In the genomic region with DNA sequence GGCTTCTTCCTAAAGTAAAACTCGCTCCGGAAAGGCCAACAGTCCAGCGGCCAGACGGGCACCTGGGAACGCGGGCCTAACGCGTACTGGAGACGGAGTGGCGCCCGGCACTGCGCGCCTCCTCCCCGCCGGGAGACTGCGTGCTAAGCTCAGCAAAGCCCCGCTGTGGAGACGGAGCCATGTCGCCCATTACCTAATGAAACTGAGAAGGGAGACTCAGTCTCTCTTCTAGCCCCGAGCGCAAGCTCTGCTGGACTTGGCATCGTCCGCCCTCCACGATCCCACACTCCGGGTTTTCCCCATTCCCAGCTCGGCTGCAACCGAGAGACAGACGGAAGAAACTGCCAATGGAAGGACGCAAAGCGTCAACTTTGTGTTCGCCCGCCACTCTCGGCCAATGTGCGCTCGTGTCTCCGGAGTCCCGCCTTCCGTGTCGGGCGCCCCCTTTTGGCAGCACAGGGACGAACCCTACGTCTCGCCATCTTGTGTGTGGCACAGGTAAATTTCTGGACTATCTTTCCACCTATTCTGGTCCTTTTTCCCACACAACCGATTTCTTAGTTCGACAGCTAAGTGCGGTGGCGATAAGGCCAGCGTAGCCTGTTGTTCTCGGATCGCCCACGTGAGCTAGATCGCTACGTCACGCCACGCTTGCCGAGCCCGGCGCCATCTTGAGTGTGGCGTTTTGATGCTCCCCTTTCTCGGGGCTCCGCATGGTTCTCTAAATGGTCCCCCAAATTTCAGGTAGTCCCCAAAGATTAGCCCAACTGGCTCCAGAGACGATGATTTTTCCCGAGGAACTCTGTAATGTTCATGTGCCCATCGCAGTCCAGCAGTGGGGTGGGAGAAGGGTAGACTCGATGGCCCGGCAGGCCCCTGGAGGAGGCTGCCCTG, we compare ENCODE assay signal across 8 cellular contexts. TPM values are rescaled to one million over a fixed set of nuclear protein-coding genes. Genes with fewer than 3 reads are reported as not detected.
DNase-seq lines count a peak whose midpoint lies in the region; ATAC-seq, FAIRE-seq and TF ChIP-seq lines count a peak whose summit lies in the region.

No MANE protein-coding gene starts in this region.

- FAIRE-seq in GM19239 (lab: Jason Lieb, UNC), result peak; percentile 98

- H3K4me1 ChIP-seq in BLaER1 treated with 17β-estradiol and CSF1 and Interleukin-3, amounts not matched to agents 10 nM and 100 nM, result peaks cover 24 to 40% (median 31%) of the 10 kb centered on the region in 10 experiments

- ATAC-seq in HG03457 (IDR thresholded peaks at IDR 0.05; ENCODE audit: unreplicated experiment) (peak; percentile 34), left lobe of liver (peak; percentile 62)

- no peaks in the 10 kb centered on the region for H3K27me3 ChIP-seq in BLaER1 treated with 17β-estradiol and CSF1 and Interleukin-3, amounts not matched to agents 10 nM and 100 nM

- intact Hi-C loops in activated CD4-positive, alpha-beta T cell treated with anti-CD3 and anti-CD28 coated beads, Interleukin-2, amount 10 ng/mL, durations not matched to agents 24 days and 14 days (cut with micrococcal nuclease), result loop anchor here (1.0 to 2.0 kb wide), 4 partner anchors 20 to 844 kb away; a partner anchor contains a TSS

- peaks cover 0 to 14% (median 0%) of the 10 kb centered on the region in 11 experiments; a peak in 6 of 22 replicates for H3K9me3 ChIP-seq in BLaER1 treated with 17β-estradiol and CSF1 and Interleukin-3, amounts not matched to agents 10 nM and 100 nM (replicated peaks in 1 of 11)

- H3K36me3 ChIP-seq in BLaER1 treated with 17β-estradiol and CSF1 and Interleukin-3, amounts not matched to agents 10 nM and 100 nM, result peaks cover 15 to 33% (median 31%) of the 10 kb centered on the region in 11 experiments

- peaks cover 32% of the 10 kb centered on the region for H3K36me3 Mint-ChIP-seq in activated CD4-positive, alpha-beta T cell treated with anti-CD3 and anti-CD28 coated beads, Interleukin-2, amount 10 ng/mL, durations not matched to agents 24 days and 14 days (ENCODE audit: low read depth)

- DNase-seq in GM19239 (ENCODE audit: insufficient read length, low spot score), result peak; percentile 91
- peak; percentile 93 to 98 for DNase-seq in NCI-H524 (lab: John Stamatoyannopoulos, UW)
- DNase-seq in activated CD4-positive, alpha-beta T cell treated with anti-CD3 and anti-CD28 coated beads, Interleukin-2, amount 10 ng/mL, durations not matched to agents 24 days and 14 days, result peak; percentile 99
- peak; percentile 98 for DNase-seq in coronary artery (ENCODE audit: low spot score)
- DNase-seq in left lobe of liver (ENCODE audit: low spot score), result peak; percentile 99
- DNase-seq in stimulated activated CD4-positive, alpha-beta T cell treated with anti-CD3 and anti-CD28 coated beads, Interleukin-2, amount 100 ng/mL, for 4 hours (ENCODE audit: low read depth), result peak; percentile 95

- H3K4me3 Mint-ChIP-seq in activated CD4-positive, alpha-beta T cell treated with anti-CD3 and anti-CD28 coated beads, Interleukin-2, amount 10 ng/mL, durations not matched to agents 24 days and 14 days, result peak overlapping the region; percentile 92

- H3K4me3 ChIP-seq in BLaER1 treated with 17β-estradiol and CSF1 and Interleukin-3, amounts not matched to agents 10 nM and 100 nM, result peak overlapping the region; percentile 67 to 89 (median 75)
- H3K4me3 ChIP-seq in coronary artery, result peak overlapping the region; percentile 88

- H3K27ac ChIP-seq in BLaER1 treated with 17β-estradiol and CSF1 and Interleukin-3, amounts not matched to agents 10 nM and 100 nM, result peak overlapping the region; percentile 97 to 100 (median 100)
- peak overlapping the region; percentile 97 to 100 for H3K27ac ChIP-seq in coronary artery

- H4K20me1 ChIP-seq in BLaER1 treated with 17β-estradiol and CSF1 and Interleukin-3, amounts not matched to agents 10 nM and 100 nM, result peaks cover 35 to 36% (median 36%) of the 10 kb centered on the region in 11 experiments

- peak overlapping the region; percentile 100 for H3K27ac Mint-ChIP-seq in activated CD4-positive, alpha-beta T cell treated with anti-CD3 and anti-CD28 coated beads, Interleukin-2, amount 10 ng/mL, durations not matched to agents 24 days and 14 days

- H3K4me2 ChIP-seq in BLaER1 treated with 17β-estradiol and CSF1 and Interleukin-3, amounts not matched to agents 10 nM and 100 nM, result peak overlapping the region; percentile 88 to 99 (median 95)

- peak; percentile 46 for TF ChIP-seq CTCF in coronary artery (IDR thresholded peaks at IDR 0.05)

- peak overlapping the region; percentile 94 to 100 (median 100) for H3K9ac ChIP-seq in BLaER1 treated with 17β-estradiol and CSF1 and Interleukin-3, amounts not matched to agents 10 nM and 100 nM

- peaks cover 1% of the 10 kb centered on the region for H3K27me3 Mint-ChIP-seq in activated CD4-positive, alpha-beta T cell treated with anti-CD3 and anti-CD28 coated beads, Interleukin-2, amount 10 ng/mL, durations not matched to agents 24 days and 14 days

- no peaks in the 10 kb centered on the region for H3K9me3 Mint-ChIP-seq in activated CD4-positive, alpha-beta T cell treated with anti-CD3 and anti-CD28 coated beads, Interleukin-2, amount 10 ng/mL, durations not matched to agents 24 days and 14 days

- peaks cover 23% of the 10 kb centered on the region for H3K4me1 Mint-ChIP-seq in activated CD4-positive, alpha-beta T cell treated with anti-CD3 and anti-CD28 coated beads, Interleukin-2, amount 10 ng/mL, durations not matched to agents 24 days and 14 days

RNA-seq across cellular contexts. Expression of a gene that starts 1.3 kb away (rescaled TPM):
- 2,376 and 2,379 TPM in 2 replicates for total RNA-seq in activated CD4-positive, alpha-beta T cell treated with anti-CD3 and anti-CD28 coated beads, Interleukin-2, amount 10 ng/mL, durations not matched to agents 24 days and 14 days
- total RNA-seq in left lobe of liver, result 213 TPM

Comparison
In these comparisons a context has a peak if more than half of its experiments do, and no peak if none do; other contexts are left out.
1. Peak in every context shown above with its lines: DNase-seq, ATAC-seq, H3K4me3 ChIP-seq and H3K27ac ChIP-seq.
2. RNA of a gene that starts 1.3 kb away (total RNA-seq): 2,376 to 2,379 TPM in activated CD4-positive, alpha-beta T cell treated with anti-CD3 and anti-CD28 coated beads, Interleukin-2, amount 10 ng/mL, durations not matched to agents 24 days and 14 days; 213 TPM in left lobe of liver (single experiment); every median in the first group is over 10 times any median in the second.